17 cellular contexts compared by ENCODE assay signal in the genomic region with DNA sequence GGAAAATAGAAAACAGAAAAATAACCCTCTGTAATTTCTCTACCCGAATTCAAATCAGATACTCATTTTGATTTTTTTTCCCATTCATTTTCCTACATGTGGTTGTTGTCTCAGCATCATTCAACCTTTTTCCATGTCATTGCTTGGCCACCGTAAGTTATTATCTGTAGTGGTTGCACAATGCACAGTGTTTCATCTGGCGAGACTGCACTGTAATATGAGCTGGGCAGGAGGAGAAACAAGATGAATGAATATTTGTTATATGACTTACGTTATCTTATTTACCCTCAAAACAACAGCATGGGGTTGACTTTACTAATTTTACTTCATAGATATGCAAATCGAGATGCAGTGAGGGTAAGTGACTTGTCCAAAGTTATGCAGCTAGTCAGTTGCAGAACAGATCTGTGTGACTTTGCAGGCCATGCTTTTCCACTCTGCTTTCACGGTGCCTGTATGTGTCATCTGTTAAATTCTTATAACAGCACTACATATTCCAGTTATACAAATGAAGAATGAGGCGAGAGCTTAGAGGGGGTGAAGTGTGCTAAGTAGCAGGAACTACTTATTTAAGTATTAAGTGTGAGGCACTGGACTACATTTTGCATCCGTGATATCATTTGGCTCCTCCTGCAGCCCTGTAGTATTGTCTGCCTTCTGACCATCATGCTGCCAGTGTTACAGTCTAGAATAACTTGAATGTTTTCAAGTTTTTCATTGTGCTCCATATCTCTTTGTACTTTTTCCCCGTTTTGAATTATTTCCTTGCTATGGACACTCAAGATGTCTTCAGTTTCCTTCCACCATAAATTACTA. TPM values are rescaled to one million over a fixed set of nuclear protein-coding genes. Genes with fewer than 3 reads are reported as not detected.
A peak's percentile ranks its signal among the peaks of the same experiment; 100 is the strongest.
DNase-seq lines count a peak whose midpoint lies in the region; ATAC-seq, FAIRE-seq and TF ChIP-seq lines count a peak whose summit lies in the region.
"Had no signal": no experiment of that assay in that cellular context is flagged by ENCODE, and none has a peak within 500 bp of the region (broad histone marks: within the 10 kb centered on the region; RNA-seq: fewer than 3 reads in every experiment).

No MANE protein-coding gene starts in this region.

- H3K36me3 ChIP-seq in A673 (ENCODE audit: insufficient read depth, low read length, poor library complexity, severe bottlenecking) (no peaks in the 10 kb centered on the region), adrenal gland (replicated peaks in 1 of 2) (no peaks in the 10 kb centered on the region), heart right ventricle (peaks cover 0 to 19% (median 4%) of the 10 kb centered on the region in 9 donors), small intestine (ENCODE audit: control insufficient read depth in 2 of 2, insufficient read depth in 2 of 2, low read length in 2 of 2) (no peaks in the 10 kb centered on the region)

- peak; percentile 42 to 96 (median 71) for ATAC-seq in heart right ventricle

- TF ChIP-seq POLR2A in adrenal gland (IDR thresholded peaks at IDR 0.05), result no peak

- H3K27ac ChIP-seq in A673 (ENCODE audit: low read depth, low read length, poor library complexity, severe bottlenecking) (peak overlapping the region; percentile 1), adrenal gland (peak overlapping the region in 3 of 5 donors; percentile 6 to 53 (median 18)), heart right ventricle (peak overlapping the region in 1 of 10 donors; percentile 21), small intestine (ENCODE audit: low read depth in 1 of 2, low read length in 1 of 2) (no peak overlapping the region)
- H3K27ac ChIP-seq: BLaER1, stomach had no signal

- TF ChIP-seq CTCF in A673 (conservative IDR thresholded peaks at IDR 0.05; ENCODE audit: low read depth, low read length), result no peak
- TF ChIP-seq CTCF in adrenal gland (IDR thresholded peaks at IDR 0.05), result no peak
- TF ChIP-seq CTCF in heart right ventricle (IDR thresholded peaks at IDR 0.05), result no peak

- CTCF ChIA-PET in A673 (lab: Charles Lee), result no interaction called here

- no peaks in the 10 kb centered on the region for H3K27me3 ChIP-seq in A673 (replicated peaks; ENCODE audit: insufficient read depth, low read depth, low read length, poor library complexity)
- H3K27me3 ChIP-seq in adrenal gland, result no peaks in the 10 kb centered on the region
- H3K27me3 ChIP-seq in heart right ventricle, result no peaks in the 10 kb centered on the region
- H3K27me3 ChIP-seq in small intestine (ENCODE audit: control insufficient read depth in 2 of 2, insufficient read depth in 2 of 2, low read length in 2 of 2), result no peaks in the 10 kb centered on the region
- H3K27me3 ChIP-seq: BLaER1, stomach had no signal

- 49 to 53% (median 49%) methylated on average over 9 of the region's 9 CpGs for WGBS in adrenal gland, 4 donors
- 48 to 53% methylated on average over 9 of the region's 9 CpGs for WGBS in heart right ventricle, 2 donors
- WGBS in small intestine, 3 donors, result 73 to 86% (median 83%) methylated on average over 9 of the region's 9 CpGs

- DNase-seq in A673 (ENCODE audit: low spot score) (peak; percentile 39), HCEC 1CT (peak; percentile 69), adrenal gland (peak; percentile 28 to 75 (median 66)), heart right ventricle (no peak), small intestine (no peak), RCC 7860 (ENCODE audit: low spot score) (no peak), UCSD-AML1 (lab: John Stamatoyannopoulos, UW; ENCODE audit: unreplicated experiment) (no peak)
- DNase-seq in effector CD8-positive, alpha-beta T cell (lab: John Stamatoyannopoulos, UW), result no peak
- DNase-seq: activated naive CD8-positive, alpha-beta T cell treated with anti-CD3 and anti-CD28 coated beads for 36 hours; effector CD4-positive, alpha-beta T cell; NCI-H446; retina; SHP77 treated with DMSO at 0.1 percent for 48 hours; stomach had no signal

- H3K4me1 ChIP-seq in A673 (ENCODE audit: insufficient read depth, low read length, poor library complexity, severe bottlenecking), result peaks cover 16% of the 10 kb centered on the region
- peaks cover 0 to 13% of the 10 kb centered on the region in 2 donors for H3K4me1 ChIP-seq in adrenal gland (replicated peaks in 1 of 2)
- H3K4me1 ChIP-seq in heart right ventricle, result peaks cover 0 to 23% (median 12%) of the 10 kb centered on the region in 9 donors
- H3K4me1 ChIP-seq in small intestine (ENCODE audit: control insufficient read depth in 2 of 2, insufficient read depth in 1 of 2, low read depth in 1 of 2, low read length in 1 of 2), result no peaks in the 10 kb centered on the region

- no peaks in the 10 kb centered on the region for H3K9me3 ChIP-seq in A673 (ENCODE audit: low read depth, low read length, poor library complexity, severe bottlenecking)
- H3K9me3 ChIP-seq in adrenal gland (replicated peaks in 1 of 3), result no peaks in the 10 kb centered on the region
- H3K9me3 ChIP-seq in heart right ventricle, result no peaks in the 10 kb centered on the region
- H3K9me3 ChIP-seq in small intestine (ENCODE audit: control insufficient read depth, low read depth), result no peaks in the 10 kb centered on the region
- H3K9me3 ChIP-seq: stomach had no signal

- intact Hi-C loops in A673 (cut with micrococcal nuclease; ENCODE audit: unreplicated experiment), result no loop called here
- intact Hi-C loops in adrenal gland (cut with DNase I), result no loop called here
- intact Hi-C loops in heart right ventricle (cut with DNase I), result no loop called here

- no peak for FAIRE-seq in small intestine (lab: Jason Lieb, UNC)
- FAIRE-seq in RCC 7860 (lab: Jason Lieb, UNC), result no peak
- FAIRE-seq: G401.6, TTC549 had no signal

- no peak overlapping the region for H3K4me3 ChIP-seq in A673 (ENCODE audit: low read depth, low read length, poor library complexity, severe bottlenecking)
- no peak overlapping the region for H3K4me3 ChIP-seq in adrenal gland
- no peak overlapping the region for H3K4me3 ChIP-seq in heart right ventricle
- no peak overlapping the region for H3K4me3 ChIP-seq in small intestine (ENCODE audit: low read depth in 1 of 2, low read length in 2 of 2)
- H3K4me3 ChIP-seq: BLaER1, stomach had no signal

- POLR2A ChIA-PET in A673 (lab: Charles Lee; ENCODE audit: low non-redundant PET), result no interaction called here

- BruUV-seq in A673 (replicated peaks; lab: Mats Ljungman, UMichigan), result no TSS peak

RNA-seq across cellular contexts. Expression of gene ZMYND11, which starts 56.7 kb away (rescaled TPM):
- total RNA-seq in A673 (2021) (81.2 and 82.8 TPM in 2 replicates), adrenal gland (100 to 1,000 TPM in 1 of 8 donors, 10 to 100 TPM in 7; 39.5 to 153 (median 64.2) TPM), heart right ventricle (10 to 100 TPM; 63.3 to 95.4 (median 80.0) TPM)
- polyA plus RNA-seq in adrenal gland (10 to 100 TPM; 23.6 to 82.4 (median 26.3) TPM), heart right ventricle (10 to 100 TPM; 26.6 to 33.5 TPM), small intestine (10 to 100 TPM; 21.7 to 30.6 (median 23.5) TPM)

Comparison
In these comparisons a context has a peak if more than half of its experiments do, and no peak if none do; other contexts are left out.
1. DNase-seq: peak in A673 (single experiment), HCEC 1CT (single experiment) and adrenal gland (7 of 7); none in heart right ventricle (0 of 2), small intestine (single experiment), effector CD8-positive, alpha-beta T cell (single experiment), RCC 7860 (single experiment) and UCSD-AML1 (single experiment).
2. H3K27ac ChIP-seq: peak in A673 (single experiment) and adrenal gland (3 of 5); none in small intestine (0 of 2).